Comparison of ENCODE assay signal across 25 cellular contexts in the genomic region with DNA sequence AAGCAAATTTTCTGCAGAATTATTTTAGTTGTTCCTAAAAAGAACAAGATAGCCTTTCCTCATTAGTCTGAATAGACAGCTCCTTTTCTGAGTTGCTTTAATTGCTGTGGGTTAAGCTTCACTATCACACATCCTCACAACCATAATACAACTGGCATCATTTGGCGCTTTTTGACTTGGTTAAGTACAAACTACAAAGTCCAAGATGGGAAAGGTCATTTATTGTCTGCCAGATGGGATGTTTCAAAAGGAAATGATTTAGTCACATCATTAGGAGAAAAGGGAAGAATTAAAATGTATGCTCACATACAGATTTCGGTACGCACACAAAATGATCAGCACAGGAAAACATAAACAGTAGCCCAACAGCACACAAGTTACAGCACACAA.
DNase-seq lines count a peak whose midpoint lies in the region; ATAC-seq, FAIRE-seq and TF ChIP-seq lines count a peak whose summit lies in the region.
"Had no signal": no experiment of that assay in that cellular context is flagged by ENCODE, and none has a peak within 500 bp of the region (broad histone marks: within the 10 kb centered on the region; RNA-seq: fewer than 3 reads in every experiment).

No MANE protein-coding gene starts in this region.

- H3K4me3 ChIP-seq in GM12878 = no peak overlapping the region
- H3K4me3 ChIP-seq: BLaER1, SJSA1 had no signal

- TF ChIP-seq POLR2A in GM12892 (IDR thresholded peaks at IDR 0.05; ENCODE audit: low read depth, low read length) = no peak
- TF ChIP-seq POLR2A in GM12878 (IDR thresholded peaks at IDR 0.05; ENCODE audit: low read depth, low read length) = no peak

- peaks cover 0 to 3% of the 10 kb centered on the region in 2 donors for H3K36me3 Mint-ChIP-seq in activated T-cell treated with anti-CD3 and anti-CD28 coated beads, Interleukin-2, amount 50 U/mL, for 72 hours (ENCODE audit: insufficient read depth in 2 of 2)
- H3K36me3 Mint-ChIP-seq in CD4-positive, alpha-beta T cell (ENCODE audit: low read depth) = no peaks in the 10 kb centered on the region
- H3K36me3 Mint-ChIP-seq: CD4-positive, CD25-positive, alpha-beta regulatory T cell; IgD-negative memory B cell had no signal

- no peaks in the 10 kb centered on the region for H3K79me2 ChIP-seq in GM12878 (ENCODE audit: control insufficient read depth, insufficient read depth, low read length)

- H3K27me3 ChIP-seq in CD4-positive, alpha-beta T cell (ENCODE audit: control insufficient read depth, insufficient read depth, low read length) = no peaks in the 10 kb centered on the region
- no peaks in the 10 kb centered on the region for H3K27me3 ChIP-seq in GM12878 (replicated peaks in 1 of 2; ENCODE audit: control insufficient read depth in 2 of 2, insufficient read depth in 2 of 2, low read length in 1 of 2)
- H3K27me3 ChIP-seq: BLaER1, SJSA1 had no signal

- H3K9me3 ChIP-seq in CD4-positive, alpha-beta T cell (ENCODE audit: control insufficient read depth, low read length) = no peaks in the 10 kb centered on the region
- H3K9me3 ChIP-seq in GM12878 (replicated peaks; ENCODE audit: control insufficient read depth, insufficient read depth, low read length) = no peaks in the 10 kb centered on the region
- H3K9me3 ChIP-seq: BLaER1, SJSA1 had no signal

- ATAC-seq in activated T-cell treated with anti-CD3 and anti-CD28 coated beads, Interleukin-2, amount 50 U/mL, for 72 hours (replicated peaks in 1 of 2) = no peak
- ATAC-seq in CD4-positive, alpha-beta T cell (ENCODE audit: poor library complexity) = no peak
- no peak for ATAC-seq in GM12878

- H3K27ac Mint-ChIP-seq in activated T-cell treated with anti-CD3 and anti-CD28 coated beads, Interleukin-2, amount 50 U/mL, for 72 hours = no peak overlapping the region
- peak overlapping the region; percentile 34 for H3K27ac Mint-ChIP-seq in CD4-positive, alpha-beta T cell
- H3K27ac Mint-ChIP-seq: IgD-negative memory B cell had no signal

- no peak for TF ChIP-seq CTCF in CD4-positive, alpha-beta T cell (IDR thresholded peaks at IDR 0.05)
- TF ChIP-seq CTCF in GM12878 (IDR thresholded peaks at IDR 0.05 in 2 of 3, conservative IDR thresholded peaks at IDR 0.05 in 1 of 3; ENCODE audit: control insufficient read depth in 2 of 3, extremely low read depth in 1 of 3, insufficient read depth in 1 of 3, low read depth in 3 of 3, low read length in 3 of 3) = no peak

- in situ Hi-C loops in GM12878 (cut with MboI) = no loop called here

- no peaks in the 10 kb centered on the region for H3K9me3 Mint-ChIP-seq in activated T-cell treated with anti-CD3 and anti-CD28 coated beads, Interleukin-2, amount 50 U/mL, for 72 hours
- H3K9me3 Mint-ChIP-seq in CD4-positive, alpha-beta T cell = no peaks in the 10 kb centered on the region
- H3K9me3 Mint-ChIP-seq: CD4-positive, CD25-positive, alpha-beta regulatory T cell had no signal

- intact Hi-C loops in CD4-positive, alpha-beta T cell (cut with DNase I, micrococcal nuclease) = no loop called here
- intact Hi-C loops in GM12878 (cut with micrococcal nuclease; ENCODE audit: unreplicated experiment) = loop anchor here (2.0 to 5.0 kb wide), 7 partner anchors 17 to 313 kb away; no protein-coding TSS in a partner anchor

- FAIRE-seq in GM12892 (lab: Jason Lieb, UNC) = peak; percentile 30
- no peak for FAIRE-seq in GM12878 (lab: Jason Lieb, UNC)
- FAIRE-seq: A204.1, G401.6, H1 had no signal

- 98% methylated on average over 3 of the region's 3 CpGs for WGBS in GM12878 (ENCODE audit: insufficient coverage, insufficient replicate concordance, low lambda C conversion rate, missing lambda C conversion rate)

- H3K9ac ChIP-seq in GM12878 (ENCODE audit: control insufficient read depth, insufficient read depth, low read length) = no peak overlapping the region
- H3K9ac ChIP-seq: BLaER1 had no signal

- SMC1A ChIA-PET in GM12878 (lab: Charles Lee; ENCODE audit: uncharacterized antibody, unreplicated experiment) = interaction anchor here (0.7 to 4.0 kb wide), 17 partner anchors 11 to 419 kb away, joined by 3 to 46 read pairs (median 4); no protein-coding TSS in a partner anchor

- DNase-seq in activated T-cell treated with anti-CD3 and anti-CD28 coated beads, Interleukin-2, amount 50 U/mL, for 72 hours = no peak
- no peak for DNase-seq in activated T-cell treated with anti-CD3 and anti-CD28 coated beads, Interleukin-2, amount 50 U/mL, for 1 hour
- no peak for DNase-seq in CD4-positive, alpha-beta T cell
- DNase-seq in GM12892 (ENCODE audit: insufficient read length) (no peak), GM12878 (ENCODE audit: low read depth, low spot score) (no peak), DMS 273 (lab: John Stamatoyannopoulos, UW; ENCODE audit: unreplicated experiment) (no peak)
- DNase-seq in central memory CD4-positive, alpha-beta T cell = no peak
- DNase-seq: COR-L47; HCEC 1CT; NCI-H1048; NCI-H1417; NCI-H1694; NCI-H2029 treated with DMSO at 0.1 percent for 48 hours; NCI-H446 treated with DMSO at 0.1 percent for 48 hours; NCI-H82; NK-92 treated with Interleukin-12 subunit alpha and Interleukin-12 subunit beta, amount 100 ng/mL, for 24 hours; Right ventricle myocardium superior; RPMI8226 had no signal

- H3K4me2 ChIP-seq in GM12878 (ENCODE audit: control insufficient read depth, insufficient read depth) = peak overlapping the region; percentile 7; the same call in 1 of the 2 replicates
- H3K4me2 ChIP-seq: BLaER1 had no signal

- H4K20me1 ChIP-seq in GM12878 (ENCODE audit: control insufficient read depth, insufficient read depth) = no peaks in the 10 kb centered on the region
- H4K20me1 ChIP-seq: BLaER1 had no signal

- peaks cover 78% of the 10 kb centered on the region for H3K4me1 Mint-ChIP-seq in activated T-cell treated with anti-CD3 and anti-CD28 coated beads, Interleukin-2, amount 50 U/mL, for 72 hours (ENCODE audit: low read depth)
- H3K4me1 Mint-ChIP-seq in CD4-positive, alpha-beta T cell (ENCODE audit: low read depth) = peaks cover 14% of the 10 kb centered on the region

- CTCF ChIA-PET in CD4-positive, alpha-beta T cell (lab: Charles Lee) = interaction anchor here (1.0 to 2.2 kb wide), 3 partner anchors 17 to 380 kb away, joined by 3 to 8 read pairs (median 7); no protein-coding TSS in a partner anchor
- CTCF ChIA-PET in GM12878 (lab: Yijun Ruan, JAX) = interaction anchor here (0.9 to 2.9 kb wide), 5 partner anchors 17 to 348 kb away, joined by 3 to 24 read pairs (median 4); no protein-coding TSS in a partner anchor

- no peaks in the 10 kb centered on the region for H3K36me3 ChIP-seq in GM12878 (ENCODE audit: control insufficient read depth in 2 of 2, insufficient read depth in 2 of 2, low read length in 1 of 2)
- H3K36me3 ChIP-seq: BLaER1, SJSA1 had no signal

- TF ChIP-seq EP300 in GM12878 (IDR thresholded peaks at IDR 0.05; ENCODE audit: borderline replicate concordance in 1 of 2, control insufficient read depth in 1 of 2, low read depth in 2 of 2, low read length in 2 of 2) = no peak

- peak overlapping the region; percentile 33 to 50 for H3K4me3 Mint-ChIP-seq in activated T-cell treated with anti-CD3 and anti-CD28 coated beads, Interleukin-2, amount 50 U/mL, for 72 hours
- no peak overlapping the region for H3K4me3 Mint-ChIP-seq in CD4-positive, alpha-beta T cell
- H3K4me3 Mint-ChIP-seq: CD4-positive, CD25-positive, alpha-beta regulatory T cell; IgD-negative memory B cell had no signal

- BruUV-seq in GM12878 (replicated peaks; lab: Mats Ljungman, UMichigan) = no TSS peak

- peaks cover 33% of the 10 kb centered on the region for H3K27me3 Mint-ChIP-seq in activated T-cell treated with anti-CD3 and anti-CD28 coated beads, Interleukin-2, amount 50 U/mL, for 72 hours (ENCODE audit: low read depth)
- no peaks in the 10 kb centered on the region for H3K27me3 Mint-ChIP-seq in CD4-positive, alpha-beta T cell
- H3K27me3 Mint-ChIP-seq: CD4-positive, CD25-positive, alpha-beta regulatory T cell; IgD-negative memory B cell had no signal

- H3K27ac ChIP-seq in CD4-positive, alpha-beta T cell (ENCODE audit: low read depth, low read length) = no peak overlapping the region
- peak overlapping the region; percentile 60; the same call in 1 of the 2 replicates for H3K27ac ChIP-seq in GM12878 (ENCODE audit: control insufficient read depth, insufficient read depth)
- H3K27ac ChIP-seq: BLaER1, SJSA1 had no signal

- POLR2A ChIA-PET in CD4-positive, alpha-beta T cell (lab: Charles Lee) = interaction anchor here (1.0 kb wide), 1 partner anchor 59 kb away, joined by 3 read pairs; no protein-coding TSS in a partner anchor
- POLR2A ChIA-PET in GM12878 (lab: Charles Lee) = interaction anchor here (0.8 kb wide), 1 partner anchor 17 kb away, joined by 3 read pairs; no protein-coding TSS in a partner anchor

- TF ChIP-seq RAD21 in GM12878 (IDR thresholded peaks at IDR 0.05; ENCODE audit: insufficient read depth, low read depth, low read length) = no peak

- peaks cover 45% of the 10 kb centered on the region for H3K4me1 ChIP-seq in GM12878 (ENCODE audit: control insufficient read depth, insufficient read depth, low read length)
- H3K4me1 ChIP-seq: SJSA1 had no signal

- no peak overlapping the region; the same call in 1 of the 2 replicates for H2AFZ ChIP-seq in GM12878 (ENCODE audit: control insufficient read depth, low read depth, low read length)

- RAD21 ChIA-PET in GM12878 (lab: Charles Lee; ENCODE audit: unreplicated experiment) = interaction anchor here (0.5 to 3.6 kb wide), 9 partner anchors 17 to 385 kb away, joined by 3 to 23 read pairs (median 6); no protein-coding TSS in a partner anchor

TF ChIP-seq in GM12878, 131 proteins besides CTCF, POLR2A, EP300 and RAD21:
- TF ChIP-seq ETV6 (conservative IDR thresholded peaks at IDR 0.05 in 1 of 2, IDR thresholded peaks at IDR 0.05 in 1 of 2; ENCODE audit: borderline replicate concordance in 1 of 2, low read depth in 1 of 2) = no peak
- TF ChIP-seq, protein P1, sequence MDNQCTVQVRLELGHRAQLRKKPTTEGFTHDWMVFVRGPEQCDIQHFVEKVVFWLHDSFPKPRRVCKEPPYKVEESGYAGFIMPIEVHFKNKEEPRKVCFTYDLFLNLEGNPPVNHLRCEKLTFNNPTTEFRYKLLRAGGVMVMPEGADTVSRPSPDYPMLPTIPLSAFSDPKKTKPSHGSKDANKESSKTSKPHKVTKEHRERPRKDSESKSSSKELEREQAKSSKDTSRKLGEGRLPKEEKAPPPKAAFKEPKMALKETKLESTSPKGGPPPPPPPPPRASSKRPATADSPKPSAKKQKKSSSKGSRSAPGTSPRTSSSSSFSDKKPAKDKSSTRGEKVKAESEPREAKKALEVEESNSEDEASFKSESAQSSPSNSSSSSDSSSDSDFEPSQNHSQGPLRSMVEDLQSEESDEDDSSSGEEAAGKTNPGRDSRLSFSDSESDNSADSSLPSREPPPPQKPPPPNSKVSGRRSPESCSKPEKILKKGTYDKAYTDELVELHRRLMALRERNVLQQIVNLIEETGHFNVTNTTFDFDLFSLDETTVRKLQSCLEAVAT (IDR thresholded peaks at IDR 0.05) = no peak
- 0 out of 2 replicates have a peak, but pooled peaks have one; percentile 6 for TF ChIP-seq ZNF217 (IDR thresholded peaks at IDR 0.05)
- TF ChIP-seq BHLHE40 (IDR thresholded peaks at IDR 0.05; ENCODE audit: borderline replicate concordance in 1 of 2, low read depth in 2 of 2, low read length in 1 of 2) = no peak
